9 cellular contexts compared by ENCODE assay signal in the genomic region with DNA sequence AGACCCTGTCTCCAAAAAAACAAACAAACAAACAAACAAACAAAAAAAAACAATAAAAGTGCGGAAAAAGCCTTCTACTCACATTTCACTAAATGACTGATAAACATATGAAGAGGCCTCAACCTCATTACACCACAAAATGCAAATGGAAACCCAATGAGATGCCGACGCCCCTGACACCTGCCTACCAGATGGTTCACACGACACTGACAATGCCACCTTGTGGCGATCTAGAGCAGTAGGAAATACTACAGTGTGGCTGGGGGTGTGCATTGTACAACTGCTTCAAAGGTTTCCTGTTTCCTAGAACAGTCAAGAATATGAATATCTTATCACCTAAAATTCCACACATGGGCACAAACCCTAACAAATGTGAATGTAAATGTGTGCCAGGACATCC. TPM values are rescaled to one million over a fixed set of nuclear protein-coding genes. Genes with fewer than 3 reads are reported as not detected.
DNase-seq lines count a peak whose midpoint lies in the region; ATAC-seq and TF ChIP-seq lines count a peak whose summit lies in the region.
"Had no signal": no experiment of that assay in that cellular context is flagged by ENCODE, and none has a peak within 500 bp of the region (broad histone marks: within the 10 kb centered on the region; RNA-seq: fewer than 3 reads in every experiment).

No MANE protein-coding gene starts in this region.

- H3K9me3 Mint-ChIP-seq in T-cell = peaks cover 0 to 2% (median 0%) of the 10 kb centered on the region in 3 donors

- peaks cover 19 to 33% (median 25%) of the 10 kb centered on the region in 3 donors for H3K4me1 Mint-ChIP-seq in T-cell

- peak overlapping the region in 1 of 3 donors; percentile 12 for H3K4me3 Mint-ChIP-seq in T-cell

- POLR2A ChIA-PET in T-cell (lab: Charles Lee) = interaction anchor here in 1 of 2 donors (0.7 kb wide), 1 partner anchor 15 kb away, joined by 3 read pairs; no protein-coding TSS in a partner anchor

- peak; percentile 1 for DNase-seq in NCI-H2107 treated with DMSO at 0.1 percent for 48 hours (lab: John Stamatoyannopoulos, UW; ENCODE audit: unreplicated experiment)
- no peak for DNase-seq in NCI-H2107 (lab: John Stamatoyannopoulos, UW)
- DNase-seq in T-cell = peak in 32 of 34 experiments; percentile 11 to 61 (median 42)
- DNase-seq in epithelial cell of proximal tubule (ENCODE audit: low read depth) = no peak
- DNase-seq in stimulated activated CD8-positive, alpha-beta memory T cell treated with anti-CD3 and anti-CD28 coated beads, Interleukin-12 subunit alpha, Interleukin-12 subunit beta, amount 100 ng/mL, for 1 hour (ENCODE audit: low read depth) = peak; percentile 16
- no peak for DNase-seq in Ammon's horn (ENCODE audit: low spot score)
- DNase-seq in hypothalamus (lab: John Stamatoyannopoulos, UW) = no peak

- peaks cover 4% of the 10 kb centered on the region for H3K9me3 ChIP-seq in KOPT-K1 (ENCODE audit: insufficient read depth, low read length, poor library complexity, severe bottlenecking)

- peaks cover 1% of the 10 kb centered on the region for H3K36me3 Mint-ChIP-seq in T-cell

- CTCF ChIA-PET in T-cell (lab: Charles Lee) = interaction anchor here in 1 of 2 donors (1.1 kb wide), 1 partner anchor 14 kb away, joined by 3 read pairs; the partner anchor contains the start of gene ZNF302

- no peaks in the 10 kb centered on the region for H3K36me3 ChIP-seq in KOPT-K1 (ENCODE audit: insufficient read depth, low read length)
- H3K36me3 ChIP-seq: BLaER1 treated with 17β-estradiol and CSF1 and Interleukin-3, amounts not matched to agents 10 nM and 100 nM had no signal

- peak; percentile 41 for TF ChIP-seq CTCF in epithelial cell of proximal tubule (conservative IDR thresholded peaks at IDR 0.05; ENCODE audit: low read depth, low read length)

- H3K4me3 ChIP-seq in epithelial cell of proximal tubule (ENCODE audit: low read depth, low read length) = no peak overlapping the region
- H3K4me3 ChIP-seq: BLaER1 treated with 17β-estradiol and CSF1 and Interleukin-3, amounts not matched to agents 10 nM and 100 nM had no signal

- H3K27ac ChIP-seq in KOPT-K1 (ENCODE audit: low read depth, low read length, poor library complexity, severe bottlenecking) = peak overlapping the region; percentile 12
- H3K27ac ChIP-seq: BLaER1 treated with 17β-estradiol and CSF1 and Interleukin-3, amounts not matched to agents 10 nM and 100 nM had no signal

- peaks cover 1 to 3% of the 10 kb centered on the region in 2 donors for H3K27me3 Mint-ChIP-seq in T-cell

- peak; percentile 94 to 99 (median 97) for ATAC-seq in T-cell (replicated peaks in 1 of 4)

- H3K27ac Mint-ChIP-seq in T-cell = peak overlapping the region in 1 of 2 donors; percentile 64

RNA-seq across cellular contexts. Expression of gene SCGB2B2, which starts 14.0 kb away (rescaled TPM):
- total RNA-seq in T-cell (1 to 10 TPM in 1 of 5 donors, under 1 TPM in 4; 0.16 to 1.4 (median 0.64) TPM), epithelial cell of proximal tubule (not detected in 2 replicates)

RNA-seq across cellular contexts. Expression of gene ZNF302, which starts 14.6 kb away (rescaled TPM):
- total RNA-seq in T-cell (10 to 100 TPM; 18.1 to 41.6 (median 35.7) TPM), epithelial cell of proximal tubule (5.9 and 10.5 TPM in 2 replicates)

Comparison
In these comparisons a context has a peak if more than half of its experiments do, and no peak if none do; other contexts are left out.
1. DNase-seq: peak in NCI-H2107 treated with DMSO at 0.1 percent for 48 hours (single experiment), T-cell (32 of 34) and stimulated activated CD8-positive, alpha-beta memory T cell treated with anti-CD3 and anti-CD28 coated beads, Interleukin-12 subunit alpha, Interleukin-12 subunit beta, amount 100 ng/mL, for 1 hour (single experiment); none in NCI-H2107 (single experiment), epithelial cell of proximal tubule (single experiment), Ammon's horn (single experiment) and hypothalamus (0 of 51).